Comparison of ENCODE assay signal across 18 cellular contexts in the genomic region with DNA sequence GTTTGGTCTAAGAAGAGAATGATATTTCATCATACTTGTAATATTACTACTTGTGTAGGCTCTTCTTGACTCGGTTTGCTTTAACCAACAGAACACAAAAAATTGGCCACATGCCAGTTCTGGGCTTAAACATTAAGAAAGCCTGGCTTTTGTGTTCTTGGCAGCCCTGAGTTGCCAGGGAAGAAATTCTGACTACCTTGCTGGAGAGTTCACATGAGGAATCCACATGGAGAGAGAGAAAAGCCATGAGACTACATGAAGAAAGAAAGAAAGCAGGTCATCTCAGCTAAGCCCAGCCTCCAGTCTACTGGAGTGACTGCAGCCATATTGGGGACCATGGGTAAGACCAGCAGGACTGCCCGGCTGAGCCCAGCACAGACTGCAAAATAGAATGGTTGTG.
DNase-seq lines count a peak whose midpoint lies in the region; ATAC-seq and TF ChIP-seq lines count a peak whose summit lies in the region.
"Had no signal": no experiment of that assay in that cellular context is flagged by ENCODE, and none has a peak within 500 bp of the region (broad histone marks: within the 10 kb centered on the region; RNA-seq: fewer than 3 reads in every experiment).

No MANE protein-coding gene starts in this region.

- H3K4me1 ChIP-seq in lower lobe of right lung, result peaks cover 8% of the 10 kb centered on the region
- H3K4me1 ChIP-seq in ascending aorta, result no peaks in the 10 kb centered on the region
- peaks cover 15% of the 10 kb centered on the region for H3K4me1 ChIP-seq in vagina
- H3K4me1 ChIP-seq: parathyroid adenoma had no signal

- no peaks in the 10 kb centered on the region for H3K9me3 ChIP-seq in lower lobe of right lung
- H3K9me3 ChIP-seq in ascending aorta, result no peaks in the 10 kb centered on the region
- H3K9me3 ChIP-seq in vagina, result no peaks in the 10 kb centered on the region
- H3K9me3 ChIP-seq: BLaER1 treated with 17β-estradiol and CSF1 and Interleukin-3, amounts not matched to agents 10 nM and 100 nM had no signal

- H3K27me3 ChIP-seq in lower lobe of right lung (ENCODE audit: low read depth) (no peaks in the 10 kb centered on the region), ascending aorta (no peaks in the 10 kb centered on the region), vagina (no peaks in the 10 kb centered on the region)
- H3K27me3 ChIP-seq: BLaER1 treated with 17β-estradiol and CSF1 and Interleukin-3, amounts not matched to agents 10 nM and 100 nM had no signal

- TF ChIP-seq CTCF in AG10803 (conservative IDR thresholded peaks at IDR 0.05; ENCODE audit: low read length) (no peak), lower lobe of right lung (IDR thresholded peaks at IDR 0.05) (no peak), ascending aorta (IDR thresholded peaks at IDR 0.05) (no peak), vagina (IDR thresholded peaks at IDR 0.05) (no peak)

- ATAC-seq in lower lobe of right lung, result peak; percentile 39 to 49

- H3K4me3 ChIP-seq in AG10803 (ENCODE audit: low read length), result no peak overlapping the region
- no peak overlapping the region for H3K4me3 ChIP-seq in lower lobe of right lung
- H3K4me3 ChIP-seq in ascending aorta, result no peak overlapping the region
- H3K4me3 ChIP-seq in vagina, result no peak overlapping the region
- H3K4me3 ChIP-seq: BLaER1 treated with 17β-estradiol and CSF1 and Interleukin-3, amounts not matched to agents 10 nM and 100 nM had no signal

- DNase-seq in AG10803 (ENCODE audit: low read depth) (peak; percentile 21), M059J (ENCODE audit: low read depth) (peak; percentile 21), dermis blood vessel endothelial cell (peak; percentile 13), lower lobe of right lung (no peak), ascending aorta (ENCODE audit: low spot score in 2 of 2) (no peak), cardiac septum (ENCODE audit: low spot score) (no peak), vagina (ENCODE audit: extremely low spot score in 2 of 2) (no peak), occipital lobe (lab: John Stamatoyannopoulos, UW) (no peak)
- DNase-seq: activated CD4-positive, alpha-beta T cell treated with anti-CD3 and anti-CD28 coated beads, Interleukin-2, amount 10 ng/mL, durations not matched to agents 7 days and 5 days; activated T-cell treated with anti-CD3 and anti-CD28 coated beads, Interleukin-2, amount 50 U/mL, for 48 hours; amygdala; glutamatergic neuron; islet precursor cell; NCI-H2029; NCI-H774; Right ventricle myocardium superior had no signal

- TF ChIP-seq POLR2A in vagina (IDR thresholded peaks at IDR 0.05), result no peak

- intact Hi-C loops in lower lobe of right lung (cut with DNase I), result no loop called here
- intact Hi-C loops in ascending aorta (cut with DNase I), result no loop called here
- intact Hi-C loops in cardiac septum (cut with DNase I), result no loop called here
- intact Hi-C loops in vagina (cut with DNase I), result no loop called here

- H3K27ac ChIP-seq in lower lobe of right lung (no peak overlapping the region), ascending aorta (no peak overlapping the region), vagina (no peak overlapping the region)
- H3K27ac ChIP-seq: BLaER1 treated with 17β-estradiol and CSF1 and Interleukin-3, amounts not matched to agents 10 nM and 100 nM; parathyroid adenoma had no signal

- no peaks in the 10 kb centered on the region for H3K36me3 ChIP-seq in lower lobe of right lung
- H3K36me3 ChIP-seq in ascending aorta, result no peaks in the 10 kb centered on the region
- no peaks in the 10 kb centered on the region for H3K36me3 ChIP-seq in vagina
- H3K36me3 ChIP-seq: BLaER1 treated with 17β-estradiol and CSF1 and Interleukin-3, amounts not matched to agents 10 nM and 100 nM had no signal

Comparison
In these comparisons a context has a peak if more than half of its experiments do, and no peak if none do; other contexts are left out.
1. DNase-seq: peak in AG10803 (single experiment), M059J (single experiment) and dermis blood vessel endothelial cell (single experiment); none in lower lobe of right lung (single experiment), ascending aorta (0 of 2), cardiac septum (single experiment), vagina (0 of 2) and occipital lobe (single experiment).